In the genomic region with DNA sequence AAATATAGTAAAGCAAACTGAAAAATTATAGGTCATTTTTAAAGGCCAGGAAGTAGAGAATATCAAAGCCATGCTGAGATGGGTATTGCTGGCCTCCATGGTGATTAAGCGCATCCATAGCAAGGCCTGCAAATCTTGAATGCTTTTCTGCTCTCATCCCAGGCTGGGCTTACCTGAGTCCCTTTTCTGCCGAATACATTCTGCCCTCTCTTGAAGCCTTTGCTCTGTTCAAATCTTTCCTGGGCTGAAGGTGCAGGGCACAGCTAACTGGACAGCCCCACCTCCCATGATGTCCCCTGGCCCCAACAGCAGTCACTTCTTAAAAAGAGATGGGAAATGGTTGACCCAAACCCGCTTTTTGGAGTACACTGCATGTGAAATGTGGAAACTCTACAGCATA, we compare ENCODE assay signal across 23 cellular contexts. TPM values are rescaled to one million over a fixed set of nuclear protein-coding genes. Genes with fewer than 3 reads are reported as not detected.
DNase-seq lines count a peak whose midpoint lies in the region; ATAC-seq, FAIRE-seq and TF ChIP-seq lines count a peak whose summit lies in the region.
"Had no signal": no experiment of that assay in that cellular context is flagged by ENCODE, and none has a peak within 500 bp of the region (broad histone marks: within the 10 kb centered on the region; RNA-seq: fewer than 3 reads in every experiment).

No MANE protein-coding gene starts in this region.

- no peak overlapping the region for H2AFZ ChIP-seq in K562 (ENCODE audit: low read depth, low read length)

- no peaks in the 10 kb centered on the region for H3K27me3 ChIP-seq in CD8-positive, alpha-beta T cell (ENCODE audit: insufficient read depth, low read length)
- H3K27me3 ChIP-seq in K562 (ENCODE audit: control insufficient read depth in 2 of 2, insufficient read depth in 2 of 2, low read length in 2 of 2) = no peaks in the 10 kb centered on the region
- H3K27me3 ChIP-seq: BE2C, BLaER1 had no signal

- H3K27ac Mint-ChIP-seq in CD8-positive, alpha-beta T cell = peak overlapping the region; percentile 57
- H3K27ac Mint-ChIP-seq in stimulated activated naive B cell treated with anti-CD40 and anti-IgM and Interleukin-4, amounts not matched to agents 10 μg/mL and 1 μg/mL and 100 μg/mL, for 72 hours = peak overlapping the region; percentile 88
- H3K27ac Mint-ChIP-seq: CD14-positive monocyte; CD4-positive, CD25-positive, alpha-beta regulatory T cell had no signal

- no peaks in the 10 kb centered on the region for H3K4me1 ChIP-seq in CD8-positive, alpha-beta T cell (ENCODE audit: insufficient read depth, low read length)
- H3K4me1 ChIP-seq in K562 (replicated peaks in 1 of 2; ENCODE audit: control insufficient read depth in 2 of 2, insufficient read depth in 2 of 2, low read length in 2 of 2) = no peaks in the 10 kb centered on the region
- H3K4me1 ChIP-seq: BE2C, BLaER1, Caco-2 had no signal

- no peak for TF ChIP-seq RAD21 in K562 (CRISPR knock-in tag; conservative IDR thresholded peaks at IDR 0.05 in 1 of 2, IDR thresholded peaks at IDR 0.05 in 1 of 2)

- H3K4me3 Mint-ChIP-seq in CD8-positive, alpha-beta T cell = no peak overlapping the region
- H3K4me3 Mint-ChIP-seq in stimulated activated naive B cell treated with anti-CD40 and anti-IgM and Interleukin-4, amounts not matched to agents 10 μg/mL and 1 μg/mL and 100 μg/mL, for 72 hours = no peak overlapping the region
- H3K4me3 Mint-ChIP-seq: CD14-positive monocyte; CD4-positive, alpha-beta memory T cell; CD4-positive, CD25-positive, alpha-beta regulatory T cell had no signal

- peaks cover 26% of the 10 kb centered on the region for H3K36me3 ChIP-seq in CD8-positive, alpha-beta T cell (ENCODE audit: insufficient read depth, low read length)
- peaks cover 44% of the 10 kb centered on the region for H3K36me3 ChIP-seq in K562 (ENCODE audit: control insufficient read depth, insufficient read depth, low read length)
- H3K36me3 ChIP-seq: BE2C had no signal

- CTCF ChIA-PET in CD8-positive, alpha-beta T cell (lab: Charles Lee) = no interaction called here
- CTCF ChIA-PET in K562 (lab: Yijun Ruan, JAX; ENCODE audit: low intra/inter-chr PET ratio) = no interaction called here

- no peak overlapping the region for H3K4me3 ChIP-seq in CD8-positive, alpha-beta T cell (ENCODE audit: low read depth, low read length)
- H3K4me3 ChIP-seq in K562 = no peak overlapping the region
- H3K4me3 ChIP-seq: BLaER1, GM12878 had no signal

- intact Hi-C loops in CD8-positive, alpha-beta T cell (cut with DNase I, micrococcal nuclease) = no loop called here
- intact Hi-C loops in K562 (cut with micrococcal nuclease) = no loop called here

- no peak overlapping the region for H3K27ac ChIP-seq in CD8-positive, alpha-beta T cell (ENCODE audit: low read depth, low read length)
- no peak overlapping the region for H3K27ac ChIP-seq in K562 (ENCODE audit: extremely low read depth, low read depth, low read length)
- H3K27ac ChIP-seq: BLaER1 had no signal

- H3K4me2 ChIP-seq in K562 (ENCODE audit: insufficient read depth, low read length) = no peak overlapping the region
- H3K4me2 ChIP-seq: BLaER1 had no signal

- no peaks in the 10 kb centered on the region for H3K9me1 ChIP-seq in K562 (ENCODE audit: control insufficient read depth, insufficient read depth, low read length)

- no peaks in the 10 kb centered on the region for H3K4me1 Mint-ChIP-seq in CD8-positive, alpha-beta T cell (ENCODE audit: low read depth)
- H3K4me1 Mint-ChIP-seq in stimulated activated naive B cell treated with anti-CD40 and anti-IgM and Interleukin-4, amounts not matched to agents 10 μg/mL and 1 μg/mL and 100 μg/mL, for 72 hours = peaks cover 0 to 6% of the 10 kb centered on the region in 2 donors
- H3K4me1 Mint-ChIP-seq: CD4-positive, alpha-beta memory T cell had no signal

- no peak for ATAC-seq in CD8-positive, alpha-beta T cell
- no peak for ATAC-seq in K562
- no peak for ATAC-seq in stimulated activated naive B cell treated with anti-CD40 and anti-IgM and Interleukin-4, amounts not matched to agents 10 μg/mL and 1 μg/mL and 100 μg/mL, for 72 hours (replicated peaks)
- ATAC-seq in stimulated activated naive CD8-positive, alpha-beta T cell treated with anti-CD3 and anti-CD28 coated beads, Interleukin-15, Interleukin-2, amounts not matched to agents 100 U/mL and 50 U/mL, for 24 hours = no peak
- ATAC-seq: GM12878 had no signal

- no peaks in the 10 kb centered on the region for H4K20me1 ChIP-seq in K562 (replicated peaks; ENCODE audit: control insufficient read depth, insufficient read depth, low read length)
- H4K20me1 ChIP-seq: BLaER1 had no signal

- peaks cover 55% of the 10 kb centered on the region for H3K36me3 Mint-ChIP-seq in CD8-positive, alpha-beta T cell
- peaks cover 10 to 11% of the 10 kb centered on the region in 2 donors for H3K36me3 Mint-ChIP-seq in stimulated activated naive B cell treated with anti-CD40 and anti-IgM and Interleukin-4, amounts not matched to agents 10 μg/mL and 1 μg/mL and 100 μg/mL, for 72 hours

- TF ChIP-seq POLR2A in K562 (conservative IDR thresholded peaks at IDR 0.05) = no peak

- no peak for TF ChIP-seq CTCF in CD8-positive, alpha-beta T cell (IDR thresholded peaks at IDR 0.05)
- no peak for TF ChIP-seq CTCF in K562 (IDR thresholded peaks at IDR 0.05 in 2 of 3, conservative IDR thresholded peaks at IDR 0.05 in 1 of 3; ENCODE audit: insufficient read depth in 2 of 3, low read depth in 1 of 3, low read length in 3 of 3)

- no peak for FAIRE-seq in K562 (lab: Jason Lieb, UNC)
- FAIRE-seq: A204.1, D721Med, G401.6, GM12878, GM12892, GM18507, GM19239 had no signal

- no peak for TF ChIP-seq EP300 in K562 (IDR thresholded peaks at IDR 0.05; ENCODE audit: low read length)

- no peaks in the 10 kb centered on the region for H3K27me3 Mint-ChIP-seq in CD8-positive, alpha-beta T cell (ENCODE audit: low read depth)
- peaks cover 0 to 9% of the 10 kb centered on the region in 2 donors for H3K27me3 Mint-ChIP-seq in stimulated activated naive B cell treated with anti-CD40 and anti-IgM and Interleukin-4, amounts not matched to agents 10 μg/mL and 1 μg/mL and 100 μg/mL, for 72 hours
- H3K27me3 Mint-ChIP-seq: CD4-positive, alpha-beta memory T cell; CD4-positive, CD25-positive, alpha-beta regulatory T cell had no signal

- in situ Hi-C loops in K562 (cut with MboI) = no loop called here

- WGBS in K562 (ENCODE audit: insufficient coverage, low coverage, missing lambda C conversion rate) = 93% methylated on average over 3 of the region's 3 CpGs

- H3K9ac ChIP-seq in K562 (ENCODE audit: insufficient read depth in 1 of 2, low read depth in 2 of 2, low read length in 2 of 2) = no peak overlapping the region
- H3K9ac ChIP-seq: BLaER1 had no signal

- DNase-seq in CD8-positive, alpha-beta T cell = no peak
- no peak for DNase-seq in K562 (ENCODE audit: extremely low read depth in 1 of 4, low spot score in 3 of 4)
- DNase-seq in stimulated activated naive B cell treated with anti-CD40 and anti-IgM and Interleukin-4, amounts not matched to agents 10 μg/mL and 1 μg/mL and 100 μg/mL, for 72 hours = no peak
- no peak for DNase-seq in central memory CD4-positive, alpha-beta T cell
- DNase-seq in stimulated activated naive CD8-positive, alpha-beta T cell treated with anti-CD3 and anti-CD28 coated beads, Interleukin-15, Interleukin-2, amounts not matched to agents 100 U/mL and 50 U/mL, for 24 hours = no peak
- DNase-seq: 8988T; ACHN; BE2C; C1 segment of cervical spinal cord; Caco-2; Calu3; CD4-positive, alpha-beta memory T cell; CD4-positive, CD25-positive, alpha-beta regulatory T cell; DMS79 treated with DMSO at 0.1 percent for 48 hours had no signal

- BruUV-seq in K562 (replicated peaks; lab: Mats Ljungman, UMichigan) = TSS peak; percentile 7

- H3K9me3 Mint-ChIP-seq in CD8-positive, alpha-beta T cell = no peaks in the 10 kb centered on the region
- no peaks in the 10 kb centered on the region for H3K9me3 Mint-ChIP-seq in stimulated activated naive B cell treated with anti-CD40 and anti-IgM and Interleukin-4, amounts not matched to agents 10 μg/mL and 1 μg/mL and 100 μg/mL, for 72 hours
- H3K9me3 Mint-ChIP-seq: CD4-positive, alpha-beta memory T cell; CD4-positive, CD25-positive, alpha-beta regulatory T cell had no signal

- POLR2A ChIA-PET in CD8-positive, alpha-beta T cell (lab: Charles Lee) = no interaction called here
- POLR2A ChIA-PET in K562 (lab: Yijun Ruan, JAX) = no interaction called here

- H3K79me2 ChIP-seq in K562 (ENCODE audit: control insufficient read depth, insufficient read depth, low read length) = no peaks in the 10 kb centered on the region

- H3K9me3 ChIP-seq in CD8-positive, alpha-beta T cell (ENCODE audit: low read length) = no peaks in the 10 kb centered on the region
- no peaks in the 10 kb centered on the region for H3K9me3 ChIP-seq in K562 (replicated peaks; ENCODE audit: control insufficient read depth, insufficient read depth, low read depth, low read length)
- H3K9me3 ChIP-seq: BE2C, BLaER1, Caco-2 had no signal

RNA-seq across cellular contexts. Expression of a gene that starts 10.1 kb away (rescaled TPM):
- total RNA-seq in CD8-positive, alpha-beta T cell = 10 to 100 TPM; 71.7 to 73.3 TPM
- total RNA-seq in K562 (2011; cell fraction: chromatin; rRNA removed; ENCODE audit: low replicate concordance) = 6.3 and 22.1 TPM in 2 replicates
- 4.8 and 5.1 TPM in 2 replicates for total RNA-seq in K562 (2011; cell fraction: nucleolus; rRNA removed)
- 13.7 and 29.4 TPM in 2 replicates for total RNA-seq in K562 (2011; cell fraction: nucleoplasm; rRNA removed)
- total RNA-seq in K562 (2014; rRNA removed) (61.1 and 62.5 TPM in 2 replicates), K562 (2014; rRNA removed; fragmentation: Illumina TruSeq; extraction: Trizol) (103 and 132 TPM in 2 replicates), K562 (2015; rRNA removed; fragmentation: Illumina TruSeq; extraction: Trizol) (69.7 and 73.5 TPM in 2 replicates), K562 (2021) (178 and 180 TPM in 2 replicates)
- polyA plus RNA-seq in K562 (2011; rRNA removed) (77.5 and 129 TPM in 2 replicates), K562 (2014; fragmentation: Illumina TruSeq; extraction: Trizol) (76.1 and 85.8 TPM in 2 replicates), K562 (2014; fragmentation: Nextera tagmentation; extraction: Ambion mirVana) (10 to 100 TPM; 54.2 to 56.4 TPM), K562 (2014; rRNA removed) (67.2 and 69.1 TPM in 2 replicates)
- 7.7 and 19.4 TPM in 2 replicates for polyA plus RNA-seq in K562 (2011; cell fraction: cytosol; rRNA removed)
- polyA plus RNA-seq in K562 (2011; cell fraction: nucleus; rRNA removed) = 9.0 and 12.6 TPM in 2 replicates
- polyA plus RNA-seq in K562 (2012) = 69.2 and 125 TPM in 2 replicates
- polyA minus RNA-seq in K562 (2011; rRNA and poly(A)+ RNA removed) = 84.7 and 114 TPM in 2 replicates
- 71.8 and 79.8 TPM in 2 replicates for polyA minus RNA-seq in K562 (2011; cell fraction: cytosol; rRNA and poly(A)+ RNA removed)
- 10.9 and 15.4 TPM in 2 replicates for polyA minus RNA-seq in K562 (2011; cell fraction: nucleus; rRNA and poly(A)+ RNA removed)

RNA-seq across cellular contexts. Expression of a gene that starts 35.0 kb away (rescaled TPM):
- total RNA-seq in CD8-positive, alpha-beta T cell = under 1 TPM in 1 of 2 experiments, not detected in 1; 0.11 TPM
- 0.11 TPM in 1 of 2 replicates, not detected in the other for total RNA-seq in K562 (2011; cell fraction: chromatin; rRNA removed; ENCODE audit: low replicate concordance)
- total RNA-seq in K562 (2011; cell fraction: nucleolus; rRNA removed) = not detected in 2 replicates
- not detected in 2 replicates for total RNA-seq in K562 (2011; cell fraction: nucleoplasm; rRNA removed)
- total RNA-seq in K562 (2014; rRNA removed) (not detected in 2 replicates), K562 (2014; rRNA removed; fragmentation: Illumina TruSeq; extraction: Trizol) (0.04 TPM in 1 of 2 replicates, not detected in the other), K562 (2015; rRNA removed; fragmentation: Illumina TruSeq; extraction: Trizol) (0.04 TPM in 1 of 2 replicates, not detected in the other), K562 (2021) (0.07 TPM in 1 of 2 replicates, not detected in the other)
- polyA plus RNA-seq in K562 (2011; rRNA removed) (0.04 TPM in 1 of 2 replicates, not detected in the other), K562 (2014; fragmentation: Illumina TruSeq; extraction: Trizol) (0.03 TPM in 1 of 2 replicates, not detected in the other), K562 (2014; fragmentation: Nextera tagmentation; extraction: Ambion mirVana) (under 1 TPM; 0.01 TPM), K562 (2014; rRNA removed) (not detected in 2 replicates)
- polyA plus RNA-seq in K562 (2011; cell fraction: cytosol; rRNA removed) = 0.01 and 0.13 TPM in 2 replicates
- 0.03 and 0.11 TPM in 2 replicates for polyA plus RNA-seq in K562 (2011; cell fraction: nucleus; rRNA removed)
- polyA plus RNA-seq in K562 (2012) = 0.06 and 0.08 TPM in 2 replicates
- polyA minus RNA-seq in K562 (2011; rRNA and poly(A)+ RNA removed) = not detected in 2 replicates
- polyA minus RNA-seq in K562 (2011; cell fraction: cytosol; rRNA and poly(A)+ RNA removed) = not detected in 2 replicates
- polyA minus RNA-seq in K562 (2011; cell fraction: nucleus; rRNA and poly(A)+ RNA removed) = not detected in 2 replicates
- polyA plus RNA-seq: CD14-positive monocyte had no signal
